19 cellular contexts compared by ENCODE assay signal in the genomic region with DNA sequence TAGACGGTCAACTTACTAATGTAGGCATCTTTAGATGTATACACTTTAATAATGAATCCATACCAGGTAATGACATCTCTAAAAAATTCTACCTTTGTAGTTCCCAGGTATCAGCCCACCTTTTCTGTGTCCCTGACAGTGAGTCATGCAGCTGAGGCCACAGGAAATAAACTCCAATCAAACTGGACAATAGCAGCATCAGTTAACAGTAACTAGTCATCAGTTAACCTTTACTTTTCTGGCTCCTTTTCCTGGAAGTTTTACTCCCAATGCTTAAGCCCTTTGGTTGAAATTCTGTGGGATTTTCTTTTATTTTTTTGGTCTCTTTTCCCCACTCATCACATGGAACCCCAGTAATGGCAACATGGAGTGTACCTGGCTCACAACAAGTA.
"Had no signal": no experiment of that assay in that cellular context is flagged by ENCODE, and none has a peak within 500 bp of the region (broad histone marks: within the 10 kb centered on the region; RNA-seq: fewer than 3 reads in every experiment).

No MANE protein-coding gene starts in this region.

- ATAC-seq: gastrocnemius medialis, left cardiac atrium, left lung, lower lobe of right lung, mucosa of descending colon had no signal

- H3K4me3 Mint-ChIP-seq: mesothelial cell of epicardium had no signal

- DNase-seq: dermis blood vessel endothelial cell; effector CD4-positive, alpha-beta T cell; effector memory CD4-positive, alpha-beta T cell; esophagus squamous epithelium; foreskin fibroblast; foreskin melanocyte; gastrocnemius medialis; glutamatergic neuron; head of caudate nucleus; heart right ventricle; hippocampal formation; left cardiac atrium; left lung; lower lobe of right lung; mesenchymal stem cell; mucosa of descending colon had no signal

- H3K27me3 ChIP-seq: dorsolateral prefrontal cortex, esophagus squamous epithelium, gastrocnemius medialis, heart right ventricle, left lung had no signal

- H3K9me3 ChIP-seq: esophagus squamous epithelium, gastrocnemius medialis, heart right ventricle, left lung, lower lobe of right lung, mucosa of descending colon had no signal

- H3K27ac ChIP-seq: coronary artery, dorsolateral prefrontal cortex, esophagus squamous epithelium, gastrocnemius medialis, heart right ventricle, left lung, lower lobe of right lung had no signal

- H3K4me1 Mint-ChIP-seq: mesothelial cell of epicardium had no signal

- H3K4me1 ChIP-seq: esophagus squamous epithelium, gastrocnemius medialis, heart right ventricle, left lung, lower lobe of right lung had no signal

- H3K4me3 ChIP-seq: coronary artery, dorsolateral prefrontal cortex, esophagus squamous epithelium, gastrocnemius medialis, heart right ventricle, left lung, lower lobe of right lung, mucosa of descending colon had no signal

- H3K27ac Mint-ChIP-seq: mesothelial cell of epicardium had no signal

- H3K36me3 ChIP-seq: esophagus squamous epithelium, gastrocnemius medialis, heart right ventricle, left lung, lower lobe of right lung had no signal

- H3K9me3 Mint-ChIP-seq: mesothelial cell of epicardium had no signal

- H3K36me3 Mint-ChIP-seq: mesothelial cell of epicardium had no signal
